ENCODE assay signal across 8 cellular contexts in genomic region chr7:131327626-131328386, GRCh38. TPM values are rescaled to one million over a fixed set of nuclear protein-coding genes. Genes with fewer than 3 reads are reported as not detected.
DNase-seq lines count a peak whose midpoint lies in the region; ATAC-seq and TF ChIP-seq lines count a peak whose summit lies in the region.

Gene MKLN1 (plus strand): TSS chr7:131327876. CDS start chr7:131327900, 24 bp downstream.

- intact Hi-C loops in IMR-90 (cut with micrococcal nuclease): loop anchor here (1.0 to 5.0 kb wide), 3 partner anchors 97 to 261 kb away; no protein-coding TSS in a partner anchor
- intact Hi-C loops in PC-9 (cut with micrococcal nuclease; ENCODE audit: unreplicated experiment): loop anchor here (1.0 to 5.0 kb wide), 3 partner anchors 44 to 219 kb away; no protein-coding TSS in a partner anchor

- peak within 1 kb of the TSS; percentile 89 for H2AK5ac ChIP-seq in IMR-90 (ENCODE audit: low read depth, low read length)

- no peak; the same call in 1 of the 2 replicates for TF ChIP-seq RAD21 in IMR-90 (IDR thresholded peaks at IDR 0.05; ENCODE audit: low read length)

- H2BK120ac ChIP-seq in IMR-90 (ENCODE audit: low read depth, low read length): peak within 1 kb of the TSS; percentile 94

- peaks cover 63% of the 10 kb centered on the region for H3K4me1 Mint-ChIP-seq in activated T-cell treated with anti-CD3 and anti-CD28 coated beads, Interleukin-2, amount 50 U/mL, for 4 hours (ENCODE audit: low read depth)

- H3K9me3 Mint-ChIP-seq in activated T-cell treated with anti-CD3 and anti-CD28 coated beads, Interleukin-2, amount 50 U/mL, for 4 hours: no peaks in the 10 kb centered on the region

- H3K27me3 ChIP-seq in IMR-90 (ENCODE audit: control insufficient read depth, insufficient read depth, low read length): no peaks in the 10 kb centered on the region
- no peaks in the 10 kb centered on the region for H3K27me3 ChIP-seq in PC-9 (ENCODE audit: insufficient read depth, low read depth)

- peak within 1 kb of the TSS; percentile 100 for H3K23ac ChIP-seq in IMR-90 (ENCODE audit: low read depth, low read length)

- no peaks in the 10 kb centered on the region; the same call in none of the 2 replicates for H3F3A ChIP-seq in PC-9 (ENCODE audit: insufficient read depth, low read depth)

- POLR2A ChIA-PET in IMR-90 (lab: Charles Lee; ENCODE audit: unreplicated experiment): interaction anchor here (0.6 kb wide), 1 partner anchor 157 kb away, joined by 6 read pairs; no protein-coding TSS in a partner anchor
- POLR2A ChIA-PET in PC-9 (lab: Charles Lee; ENCODE audit: unreplicated experiment): interaction anchor here (0.6 to 1.2 kb wide), 2 partner anchors 218 to 387 kb away, joined by 4 to 6 read pairs; no protein-coding TSS in a partner anchor

- H4K20me1 ChIP-seq in IMR-90 (ENCODE audit: insufficient read depth, low read length) (peaks cover 39% of the 10 kb centered on the region), PC-9 (ENCODE audit: insufficient read depth) (no peaks in the 10 kb centered on the region)

- peak within 1 kb of the TSS; percentile 99 for H3K4ac ChIP-seq in IMR-90 (ENCODE audit: low read depth, low read length)

- no peaks in the 10 kb centered on the region for H3K36me3 Mint-ChIP-seq in activated T-cell treated with anti-CD3 and anti-CD28 coated beads, Interleukin-2, amount 50 U/mL, for 4 hours (ENCODE audit: insufficient read depth)

- peak within 1 kb of the TSS; percentile 94 for H3K18ac ChIP-seq in IMR-90 (ENCODE audit: low read depth, low read length)

- ATAC-seq in GM21528 (IDR thresholded peaks at IDR 0.05; ENCODE audit: low FRiP score, unreplicated experiment) (peak; percentile 87), IMR-90 (ENCODE audit: low read depth) (peak; percentile 95), esophagus mucosa (peak; percentile 99)
- ATAC-seq in activated T-cell treated with anti-CD3 and anti-CD28 coated beads, Interleukin-2, amount 50 U/mL, for 4 hours: peak; percentile 96

- H3K14ac ChIP-seq in IMR-90 (replicated peaks; ENCODE audit: low read depth, low read length): peak within 1 kb of the TSS; percentile 99

- TF ChIP-seq POLR2A in IMR-90 (IDR thresholded peaks at IDR 0.05; ENCODE audit: low read depth, low read length): peak; percentile 93

- no peaks in the 10 kb centered on the region for H3K9me2 ChIP-seq in PC-9 (ENCODE audit: insufficient read depth)

- H3K4me1 ChIP-seq in IMR-90 (ENCODE audit: control insufficient read depth, insufficient read depth, low read length) (peaks cover 7% of the 10 kb centered on the region; the same call in 1 of the 2 replicates), PC-9 (replicated peaks; ENCODE audit: insufficient read depth) (peaks cover 48% of the 10 kb centered on the region)

- H3K9me3 ChIP-seq in IMR-90 (ENCODE audit: control insufficient read depth, insufficient read depth, low read length) (no peaks in the 10 kb centered on the region), PC-9 (ENCODE audit: insufficient read depth, low read depth) (no peaks in the 10 kb centered on the region)

- H3K4me2 ChIP-seq in IMR-90 (ENCODE audit: low read depth, low read length): peak within 1 kb of the TSS; percentile 100
- peak within 1 kb of the TSS; percentile 95 for H3K4me2 ChIP-seq in PC-9

- peak within 1 kb of the TSS; percentile 98 for H2BK5ac ChIP-seq in IMR-90 (ENCODE audit: low read depth, low read length, poor library complexity, severe bottlenecking)

- H4K8ac ChIP-seq in IMR-90 (ENCODE audit: low read depth in 2 of 2, low read length in 2 of 2): peak within 1 kb of the TSS; percentile 90 to 94

- peak; percentile 80 for DNase-seq in DMS153 (lab: John Stamatoyannopoulos, UW)
- peak; percentile 85 for DNase-seq in IMR-90
- peak; percentile 75 to 91 for DNase-seq in PC-9
- DNase-seq in activated T-cell treated with anti-CD3 and anti-CD28 coated beads, Interleukin-2, amount 50 U/mL, for 4 hours: peak; percentile 87
- DNase-seq in myocyte (ENCODE audit: low read depth): peak; percentile 95
- DNase-seq in stimulated activated CD8-positive, alpha-beta memory T cell treated with anti-CD3 and anti-CD28 coated beads, Interleukin-7, amount 100 ng/mL, for 4 hours (ENCODE audit: low read depth in 2 of 2): peak; percentile 67 to 88

- H2AFZ ChIP-seq in IMR-90 (replicated peaks; ENCODE audit: low read length, poor library complexity): peak within 1 kb of the TSS; percentile 92
- H2AFZ ChIP-seq in PC-9: peak within 1 kb of the TSS; percentile 95

- BruUV-seq in IMR-90 (replicated peaks; lab: Mats Ljungman, UMichigan) (no TSS peak), PC-9 (replicated peaks; lab: Mats Ljungman, UMichigan) (no TSS peak)

- 0% methylated on average over 26 of the region's 70 CpGs; no CpG with 5 or more reads in 1 of the 2 experiments for WGBS in IMR-90 (ENCODE audit: extremely low coverage in 2 of 2, insufficient read length in 1 of 2), 2 experiments

- H2BK15ac ChIP-seq in IMR-90 (ENCODE audit: low read depth, low read length): peak within 1 kb of the TSS; percentile 93

- no peak for TF ChIP-seq CTCF in IMR-90 (conservative IDR thresholded peaks at IDR 0.05; ENCODE audit: low read depth, low read length)
- TF ChIP-seq CTCF in PC-9 (conservative IDR thresholded peaks at IDR 0.05): no peak

- peak within 1 kb of the TSS; percentile 98 for H4K91ac ChIP-seq in IMR-90 (ENCODE audit: insufficient read depth, low read depth, low read length)

- H3K36me3 ChIP-seq in IMR-90 (ENCODE audit: control insufficient read depth, insufficient read depth, low read length): peaks cover under 1% of the 10 kb centered on the region
- 0 out of 2 replicates have a peak, but pooled peaks cover 1% of the 10 kb centered on the region for H3K36me3 ChIP-seq in PC-9 (ENCODE audit: low read depth)

- CTCF ChIA-PET in IMR-90 (lab: Yijun Ruan, JAX): no interaction called here
- CTCF ChIA-PET in PC-9 (lab: Charles Lee): interaction anchor here (0.6 to 0.9 kb wide), 3 partner anchors 82 to 459 kb away, joined by 3 read pairs; no protein-coding TSS in a partner anchor

- peak within 1 kb of the TSS; percentile 100 for H3K27ac ChIP-seq in IMR-90 (ENCODE audit: insufficient read depth, low read length)
- H3K27ac ChIP-seq in PC-9: peak within 1 kb of the TSS; percentile 76

- peak within 1 kb of the TSS; percentile 35 for H2BK20ac ChIP-seq in IMR-90 (ENCODE audit: low read depth, low read length)

- dilution Hi-C loops in IMR-90 (cut with HindIII; ENCODE audit: low sequenced_read_pairs, unreplicated experiment): no loop called here

- peak within 1 kb of the TSS; percentile 93 for H3K56ac ChIP-seq in IMR-90 (ENCODE audit: extremely low read depth, insufficient read depth, low read length)

- H3K4me3 Mint-ChIP-seq in activated T-cell treated with anti-CD3 and anti-CD28 coated beads, Interleukin-2, amount 50 U/mL, for 4 hours: peak within 1 kb of the TSS; percentile 98

- peaks cover 2% of the 10 kb centered on the region; the same call in 1 of the 2 replicates for H3K9me1 ChIP-seq in IMR-90 (ENCODE audit: insufficient read depth, low read length)

- H3K4me3 ChIP-seq in IMR-90 (ENCODE audit: insufficient read depth, low read depth, low read length) (peak within 1 kb of the TSS; percentile 96), PC-9 (peak within 1 kb of the TSS; percentile 91)

- H2AK9ac ChIP-seq in IMR-90 (replicated peaks; ENCODE audit: low read depth, low read length, poor library complexity): peak within 1 kb of the TSS; percentile 98

- peak within 1 kb of the TSS; percentile 94 for H4K5ac ChIP-seq in IMR-90 (ENCODE audit: low read depth, low read length)

- H3K79me2 ChIP-seq in PC-9 (ENCODE audit: low read depth): peaks cover 66% of the 10 kb centered on the region

- in situ Hi-C loops in IMR-90 (cut with MboI; ENCODE audit: low sequenced_read_pairs): no loop called here

- H3K9ac ChIP-seq in IMR-90 (ENCODE audit: low read depth, low read length): peak within 1 kb of the TSS; percentile 100

- peaks cover 3 to 26% of the 10 kb centered on the region in 2 experiments; a peak in 2 of 4 replicates for H3K79me1 ChIP-seq in IMR-90 (ENCODE audit: low read depth in 1 of 2, low read length in 2 of 2)

- no peaks in the 10 kb centered on the region for H3K27me3 Mint-ChIP-seq in activated T-cell treated with anti-CD3 and anti-CD28 coated beads, Interleukin-2, amount 50 U/mL, for 4 hours (ENCODE audit: low read depth)

TF ChIP-seq in IMR-90, 13 proteins besides CTCF, POLR2A, EP300 and RAD21 (continues in another document):
- TF ChIP-seq MAFK (IDR thresholded peaks at IDR 0.05; ENCODE audit: low read depth, low read length) (no peak), RFX5 (IDR thresholded peaks at IDR 0.05; ENCODE audit: low read depth, low read length) (no peak), RCOR1 (IDR thresholded peaks at IDR 0.05; ENCODE audit: insufficient replicate concordance, low read length) (no peak), MAZ (IDR thresholded peaks at IDR 0.05; ENCODE audit: borderline replicate concordance, low read depth, low read length) (peak; percentile 38; the same call in 1 of the 2 replicates), CHD1 (IDR thresholded peaks at IDR 0.05; ENCODE audit: low read depth, low read length) (peak; percentile 71; the same call in 1 of the 2 replicates), CEBPB (IDR thresholded peaks at IDR 0.05; ENCODE audit: low read depth, low read length) (no peak), FOS (IDR thresholded peaks at IDR 0.05; ENCODE audit: low read depth, low read length) (no peak), MXI1 (IDR thresholded peaks at IDR 0.05; ENCODE audit: borderline replicate concordance, low read depth, low read length) (no peak)
- TF ChIP-seq, protein P1, sequence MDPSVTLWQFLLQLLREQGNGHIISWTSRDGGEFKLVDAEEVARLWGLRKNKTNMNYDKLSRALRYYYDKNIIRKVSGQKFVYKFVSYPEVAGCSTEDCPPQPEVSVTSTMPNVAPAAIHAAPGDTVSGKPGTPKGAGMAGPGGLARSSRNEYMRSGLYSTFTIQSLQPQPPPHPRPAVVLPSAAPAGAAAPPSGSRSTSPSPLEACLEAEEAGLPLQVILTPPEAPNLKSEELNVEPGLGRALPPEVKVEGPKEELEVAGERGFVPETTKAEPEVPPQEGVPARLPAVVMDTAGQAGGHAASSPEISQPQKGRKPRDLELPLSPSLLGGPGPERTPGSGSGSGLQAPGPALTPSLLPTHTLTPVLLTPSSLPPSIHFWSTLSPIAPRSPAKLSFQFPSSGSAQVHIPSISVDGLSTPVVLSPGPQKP (IDR thresholded peaks at IDR 0.05; ENCODE audit: borderline replicate concordance, low read depth, low read length): no peak

RNA-seq across cellular contexts. Expression of gene MKLN1, which starts in this region (rescaled TPM):
- total RNA-seq in IMR-90 (2012; rRNA removed) (52.0 and 65.8 TPM in 2 replicates), PC-9 (2021) (60.1 and 61.1 TPM in 2 replicates), esophagus mucosa (26.7 TPM), myocyte (38.0 and 38.5 TPM in 2 replicates)
- 14.8 and 17.5 TPM in 2 replicates for polyA plus RNA-seq in IMR-90 (2012; rRNA removed)
- polyA plus RNA-seq in IMR-90 (2012; cell fraction: cytosol; rRNA removed): 3.1 and 8.9 TPM in 2 replicates
- polyA plus RNA-seq in IMR-90 (2012; cell fraction: nucleus; rRNA removed; ENCODE audit: low replicate concordance): 2.6 and 18.4 TPM in 2 replicates
- 10 to 100 TPM; 26.7 to 29.6 (median 28.8) TPM for total RNA-seq in activated T-cell treated with anti-CD3 and anti-CD28 coated beads, Interleukin-2, amount 50 U/mL, for 4 hours
- polyA plus RNA-seq in myocyte (2012): 16.4 TPM

Comparison
In these comparisons a context has a peak if more than half of its experiments do, and no peak if none do; other contexts are left out.
1. Peak in every context shown above with its lines: DNase-seq, ATAC-seq, H3K4me3 ChIP-seq and H3K27ac ChIP-seq.